8 cellular contexts compared by ENCODE assay signal in genomic region chr5:134523543-134524136, GRCh38. TPM values are rescaled to one million over a fixed set of nuclear protein-coding genes. Genes with fewer than 3 reads are reported as not detected.
DNase-seq lines count a peak whose midpoint lies in the region; ATAC-seq, FAIRE-seq and TF ChIP-seq lines count a peak whose summit lies in the region.

No MANE protein-coding gene starts in this region.

- H3K79me2 ChIP-seq in astrocyte (ENCODE audit: insufficient read depth, low read length) = peaks cover 4% of the 10 kb centered on the region

- H3K4me3 ChIP-seq in astrocyte (ENCODE audit: insufficient read depth, low read depth, low read length) = peak overlapping the region; percentile 61
- peak overlapping the region in 1 of 3 donors; percentile 84 for H3K4me3 ChIP-seq in liver (ENCODE audit: low read depth in 1 of 3, low read length in 3 of 3)
- peak overlapping the region in 3 of 4 donors; percentile 66 to 86 (median 81) for H3K4me3 ChIP-seq in transverse colon

- in situ Hi-C loops in transverse colon (cut with MboI; ENCODE audit: low pct_ligation_motif_present in 1 of 4, low pct_unique_long_range_greater_than_20kb in 1 of 4, low sequenced_read_pairs in 3 of 4) = loop anchor here in 3 of 4 donors (10.0 to 25.0 kb wide), 2 partner anchors 109 to 111 kb away; partner anchors contain the start of gene CDKN2AIPNL (in 3 of the 3)

- H3K4me1 Mint-ChIP-seq in activated naive CD4-positive, alpha-beta T cell treated with anti-CD3 and anti-CD28 coated beads for 36 hours (ENCODE audit: low read depth) = peaks cover 14% of the 10 kb centered on the region
- H3K4me1 Mint-ChIP-seq in astrocyte (ENCODE audit: low read depth, unreplicated experiment) = peaks cover 5% of the 10 kb centered on the region

- H3K4me2 ChIP-seq in astrocyte (ENCODE audit: low read length) = peak overlapping the region; percentile 93

- peaks cover 17% of the 10 kb centered on the region for H3K27me3 ChIP-seq in astrocyte (ENCODE audit: insufficient read depth, low read length)
- no peaks in the 10 kb centered on the region for H3K27me3 ChIP-seq in liver (ENCODE audit: control insufficient read depth in 4 of 4, insufficient read depth in 4 of 4, low read length in 3 of 4)
- H3K27me3 ChIP-seq in transverse colon = no peaks in the 10 kb centered on the region

- no peak for TF ChIP-seq POLR2A in transverse colon (IDR thresholded peaks at IDR 0.05)

- TF ChIP-seq CTCF in astrocyte (IDR thresholded peaks at IDR 0.05; ENCODE audit: insufficient read depth, low read depth, low read length) (no peak), liver (IDR thresholded peaks at IDR 0.05; ENCODE audit: low read depth, low read length, missing input control) (no peak), transverse colon (IDR thresholded peaks at IDR 0.05) (peak in 1 of 5 experiments; percentile 32), GM10248 (IDR thresholded peaks at IDR 0.05; ENCODE audit: control extremely low read depth, extremely low read depth, low read depth, missing control alignments) (no peak)

- 29% methylated on average over 8 of the region's 8 CpGs for WGBS in liver
- WGBS in transverse colon (ENCODE audit: low coverage in 1 of 2), 2 donors = 23 to 34% methylated on average over 6 to 8 of the region's 8 CpGs

- H4K20me1 ChIP-seq in astrocyte (ENCODE audit: insufficient read depth, low read length) = peaks cover 3% of the 10 kb centered on the region

- no peaks in the 10 kb centered on the region for H3K27me3 Mint-ChIP-seq in activated naive CD4-positive, alpha-beta T cell treated with anti-CD3 and anti-CD28 coated beads for 36 hours (ENCODE audit: low read depth)
- H3K27me3 Mint-ChIP-seq in astrocyte (ENCODE audit: low read depth, unreplicated experiment) = peaks cover 9% of the 10 kb centered on the region

- H3K36me3 ChIP-seq in astrocyte (ENCODE audit: insufficient read depth, low read length) (no peaks in the 10 kb centered on the region), liver (ENCODE audit: control insufficient read depth in 4 of 4, insufficient read depth in 3 of 4, low read depth in 1 of 4, low read length in 3 of 4) (peaks cover 0 to 1% (median 0%) of the 10 kb centered on the region in 4 donors), transverse colon (no peaks in the 10 kb centered on the region)

- H3K4me1 ChIP-seq in astrocyte (ENCODE audit: insufficient read depth, low read length) = peaks cover 14% of the 10 kb centered on the region
- peaks cover 10 to 42% (median 30%) of the 10 kb centered on the region in 4 donors for H3K4me1 ChIP-seq in liver (ENCODE audit: control insufficient read depth in 4 of 4, insufficient read depth in 4 of 4, low read length in 3 of 4)
- H3K4me1 ChIP-seq in transverse colon = peaks cover 9 to 24% (median 17%) of the 10 kb centered on the region in 4 donors

- no peaks in the 10 kb centered on the region for H3K9me3 ChIP-seq in astrocyte (ENCODE audit: insufficient read depth, low read depth, low read length)
- H3K9me3 ChIP-seq in liver (ENCODE audit: control insufficient read depth in 4 of 4, low read length in 3 of 4) = no peaks in the 10 kb centered on the region
- no peaks in the 10 kb centered on the region for H3K9me3 ChIP-seq in transverse colon

- no peak for ATAC-seq in HG02938 (IDR thresholded peaks at IDR 0.05; ENCODE audit: unreplicated experiment)
- ATAC-seq in HG03280 (IDR thresholded peaks at IDR 0.05; ENCODE audit: unreplicated experiment) = no peak

- no peak overlapping the region for H3K27ac ChIP-seq in astrocyte (ENCODE audit: low read depth, low read length)
- H3K27ac ChIP-seq in liver (ENCODE audit: low read depth in 1 of 2, low read length in 2 of 2) = peak overlapping the region; percentile 98 to 99
- peak overlapping the region; percentile 94 to 99 (median 98) for H3K27ac ChIP-seq in transverse colon

- TF ChIP-seq RAD21 in liver (IDR thresholded peaks at IDR 0.05) = no peak

- TF ChIP-seq EP300 in transverse colon (IDR thresholded peaks at IDR 0.05; ENCODE audit: low read depth) = no peak

- no peaks in the 10 kb centered on the region for H3K9me3 Mint-ChIP-seq in activated naive CD4-positive, alpha-beta T cell treated with anti-CD3 and anti-CD28 coated beads for 36 hours
- no peaks in the 10 kb centered on the region for H3K9me3 Mint-ChIP-seq in astrocyte (ENCODE audit: unreplicated experiment)

- H3K9ac ChIP-seq in astrocyte (ENCODE audit: low read length) (no peak overlapping the region), liver (ENCODE audit: low read depth in 1 of 2, low read length in 2 of 2) (no peak overlapping the region)

- FAIRE-seq in astrocyte (lab: Jason Lieb, UNC) = no peak

- H3K27ac Mint-ChIP-seq in activated naive CD4-positive, alpha-beta T cell treated with anti-CD3 and anti-CD28 coated beads for 36 hours = peak overlapping the region; percentile 94
- H3K27ac Mint-ChIP-seq in astrocyte (ENCODE audit: unreplicated experiment) = peak overlapping the region; percentile 38

- intact Hi-C loops in activated naive CD4-positive, alpha-beta T cell treated with anti-CD3 and anti-CD28 coated beads for 36 hours (cut with micrococcal nuclease) = loop anchor here (2.0 kb wide), 2 partner anchors 347 to 381 kb away; partner anchors contain the start of genes PCBD2 and SKP1
- intact Hi-C loops in transverse colon (cut with DNase I; ENCODE audit: low total_unique reads) = no loop called here

- POLR2A ChIA-PET in GM10248 (lab: Yijun Ruan, JAX) = no interaction called here

- peak overlapping the region; percentile 88 for H3K4me3 Mint-ChIP-seq in activated naive CD4-positive, alpha-beta T cell treated with anti-CD3 and anti-CD28 coated beads for 36 hours
- peak overlapping the region; percentile 92 for H3K4me3 Mint-ChIP-seq in astrocyte (ENCODE audit: unreplicated experiment)

- peaks cover 1% of the 10 kb centered on the region for H3K36me3 Mint-ChIP-seq in activated naive CD4-positive, alpha-beta T cell treated with anti-CD3 and anti-CD28 coated beads for 36 hours (ENCODE audit: low read depth)
- H3K36me3 Mint-ChIP-seq in astrocyte (ENCODE audit: low read depth, unreplicated experiment) = no peaks in the 10 kb centered on the region

- CTCF ChIA-PET in activated naive CD4-positive, alpha-beta T cell treated with anti-CD3 and anti-CD28 coated beads for 36 hours (lab: Charles Lee) = interaction anchor here (0.6 to 2.5 kb wide), 9 partner anchors 12 to 221 kb away, joined by 3 to 9 read pairs (median 3); partner anchors contain the start of gene CDKN2AIPNL
- CTCF ChIA-PET in GM10248 (lab: Yijun Ruan, JAX) = interaction anchor here (0.7 to 8.7 kb wide), 6 partner anchors 12 to 112 kb away, joined by 3 to 143 read pairs (median 4); partner anchors contain the start of gene CDKN2AIPNL

- no peak for DNase-seq in activated naive CD4-positive, alpha-beta T cell treated with anti-CD3 and anti-CD28 coated beads for 36 hours
- DNase-seq in activated naive CD4-positive, alpha-beta T cell (lab: John Stamatoyannopoulos, UW) = no peak
- DNase-seq in astrocyte (ENCODE audit: low read depth) (no peak), transverse colon (no peak), GM10248 (ENCODE audit: extremely low spot score) (no peak)

- peak overlapping the region; percentile 72 for H2AFZ ChIP-seq in astrocyte (ENCODE audit: low read depth, low read length)

TF ChIP-seq in liver, 16 proteins besides CTCF, POLR2A, EP300 and RAD21:
- no peak for TF ChIP-seq ZBTB33 (IDR thresholded peaks at IDR 0.05)
- TF ChIP-seq HNF4A (conservative IDR thresholded peaks at IDR 0.05) = no peak
- TF ChIP-seq JUND (IDR thresholded peaks at IDR 0.05) = no peak
- TF ChIP-seq TAF1 (conservative IDR thresholded peaks at IDR 0.05) = no peak
- no peak for TF ChIP-seq RXRA (IDR thresholded peaks at IDR 0.05)
- TF ChIP-seq HNF4G (IDR thresholded peaks at IDR 0.05) = no peak
- no peak for TF ChIP-seq MAX (IDR thresholded peaks at IDR 0.05)
- no peak for TF ChIP-seq NR2F2 (IDR thresholded peaks at IDR 0.05)

RNA-seq across cellular contexts. Expression of gene JADE2, which starts 1.8 kb away (rescaled TPM):
- 10 to 100 TPM; 78.4 to 86.6 TPM for total RNA-seq in activated naive CD4-positive, alpha-beta T cell treated with anti-CD3 and anti-CD28 coated beads for 36 hours
- 25.3 and 30.3 TPM in 2 replicates for total RNA-seq in astrocyte
- total RNA-seq in liver = 10 to 100 TPM in 1 of 2 donors, 1 to 10 TPM in 1; 5.7 to 11.4 TPM
- polyA plus RNA-seq in liver = 1 to 10 TPM; 3.9 to 5.3 TPM
- total RNA-seq in transverse colon = 10 to 100 TPM; 36.6 to 50.1 (median 41.4) TPM
